Comparison of ENCODE assay signal across 10 cellular contexts in the genomic region with DNA sequence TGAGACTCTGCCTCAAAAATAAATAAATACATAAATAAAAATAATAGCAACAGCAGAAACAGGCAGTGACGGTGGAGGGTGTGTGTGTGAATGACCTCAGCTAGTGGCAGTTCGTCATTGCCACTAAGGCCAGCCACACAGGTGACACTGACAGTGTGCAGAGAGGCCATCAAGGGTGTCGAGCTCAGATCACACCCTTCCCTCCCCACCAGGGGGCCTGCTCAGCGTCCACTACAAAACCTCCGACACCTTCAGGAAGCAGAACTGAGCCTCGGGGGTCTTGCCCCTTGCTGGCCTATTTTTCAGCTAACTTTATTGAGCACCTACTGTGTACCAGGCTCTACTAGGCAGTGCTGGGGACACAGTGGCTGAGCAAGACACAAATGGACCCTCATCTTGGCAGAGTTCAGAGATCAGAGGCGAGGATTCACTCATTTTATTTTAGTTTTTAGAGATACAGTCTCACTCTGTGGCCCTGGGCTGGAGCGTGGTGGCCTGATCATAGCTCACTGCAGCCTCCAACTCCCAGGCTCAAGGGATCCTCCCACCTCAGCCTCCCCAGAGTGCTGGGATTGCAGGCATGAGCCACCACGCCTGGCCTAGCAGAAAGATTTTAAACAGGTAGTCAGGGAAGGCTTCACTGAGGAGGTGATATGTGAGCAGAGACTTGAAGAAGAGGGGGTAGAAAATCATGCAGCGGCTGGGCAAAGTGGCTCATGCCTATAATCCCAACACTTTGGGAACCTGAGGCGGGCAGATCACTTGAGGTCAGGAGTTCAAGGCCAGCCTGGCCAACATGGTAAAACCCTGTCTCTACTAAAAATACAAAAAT. TPM values are rescaled to one million over a fixed set of nuclear protein-coding genes. Genes with fewer than 3 reads are reported as not detected.
DNase-seq lines count a peak whose midpoint lies in the region; ATAC-seq, FAIRE-seq and TF ChIP-seq lines count a peak whose summit lies in the region.
"Had no signal": no experiment of that assay in that cellular context is flagged by ENCODE, and none has a peak within 500 bp of the region (broad histone marks: within the 10 kb centered on the region; RNA-seq: fewer than 3 reads in every experiment).

No MANE protein-coding gene starts in this region.

- H3K27ac Mint-ChIP-seq in CD14-positive monocyte, result peak overlapping the region in 1 of 7 donors; percentile 70
- no peak overlapping the region for H3K27ac Mint-ChIP-seq in activated CD4-positive, alpha-beta memory T cell treated with anti-CD3 and anti-CD28 coated beads, Interleukin-2, amount 10 ng/mL, durations not matched to agents 7 days and 5 days

- no peak for FAIRE-seq in H54 (lab: Jason Lieb, UNC)

- H3K36me3 Mint-ChIP-seq in CD14-positive monocyte, result no peaks in the 10 kb centered on the region
- H3K36me3 Mint-ChIP-seq in activated CD4-positive, alpha-beta memory T cell treated with anti-CD3 and anti-CD28 coated beads, Interleukin-2, amount 10 ng/mL, durations not matched to agents 7 days and 5 days (ENCODE audit: low read depth), result no peaks in the 10 kb centered on the region

- H3K27ac ChIP-seq in HCT116 (ENCODE audit: low read depth, low read length), result no peak overlapping the region

- TF ChIP-seq RAD21 in HCT116 (IDR thresholded peaks at IDR 0.05; ENCODE audit: low read depth), result no peak

- intact Hi-C loops in CD14-positive monocyte (cut with micrococcal nuclease) (no loop called here), HCT116 (cut with micrococcal nuclease) (no loop called here)

- no peak for TF ChIP-seq POLR2A in HCT116 (IDR thresholded peaks at IDR 0.05; ENCODE audit: borderline replicate concordance, extremely low read depth, insufficient read depth, insufficient read length)
- TF ChIP-seq POLR2A in H54 (IDR thresholded peaks at IDR 0.05; ENCODE audit: low read depth, low read length), result no peak

- POLR2A ChIA-PET in HCT116 (lab: Charles Lee), result interaction anchor here (0.8 kb wide), 1 partner anchor 8 kb away, joined by 3 read pairs; no protein-coding TSS in a partner anchor
- POLR2A ChIA-PET in activated CD4-positive, alpha-beta memory T cell treated with anti-CD3 and anti-CD28 coated beads, Interleukin-2, amount 10 ng/mL, durations not matched to agents 7 days and 5 days (lab: Charles Lee), result no interaction called here

- H3K9me2 ChIP-seq in HCT116 (ENCODE audit: insufficient read depth), result no peaks in the 10 kb centered on the region

- peak; percentile 74 for DNase-seq in CD14-positive monocyte (ENCODE audit: low spot score)
- DNase-seq in HCT116 (ENCODE audit: low read depth, low spot score), result no peak
- peak; percentile 27 for DNase-seq in activated CD4-positive, alpha-beta memory T cell treated with anti-CD3 and anti-CD28 coated beads, Interleukin-2, amount 10 ng/mL, durations not matched to agents 7 days and 5 days
- DNase-seq in left lobe of liver (ENCODE audit: low spot score), result no peak
- DNase-seq in H54 (ENCODE audit: insufficient read length, low spot score), result no peak
- DNase-seq: amniotic stem cell, NCI-H524 treated with DMSO at 0.1 percent for 48 hours had no signal

- H3K9me3 Mint-ChIP-seq in CD14-positive monocyte, result peaks cover 0 to 8% (median 0%) of the 10 kb centered on the region in 7 donors
- H3K9me3 Mint-ChIP-seq in activated CD4-positive, alpha-beta memory T cell treated with anti-CD3 and anti-CD28 coated beads, Interleukin-2, amount 10 ng/mL, durations not matched to agents 7 days and 5 days, result no peaks in the 10 kb centered on the region

- RAD21 ChIA-PET in HCT116 (lab: Charles Lee; ENCODE audit: low non-redundant PET in 1 of 2, low total read pairs in 2 of 2, uncharacterized antibody in 2 of 2, unreplicated experiment in 2 of 2), result interaction anchor here in 1 of 2 experiments (0.5 kb wide), 1 partner anchor 49 kb away, joined by 13 read pairs; a partner anchor contains a TSS

- no peak overlapping the region for H3K9ac ChIP-seq in HCT116 (ENCODE audit: low read length)

- TF ChIP-seq CTCF in CD14-positive monocyte (IDR thresholded peaks at IDR 0.05), result peak; percentile 73
- TF ChIP-seq CTCF in HCT116 (IDR thresholded peaks at IDR 0.05 in 2 of 3, conservative IDR thresholded peaks at IDR 0.05 in 1 of 3; ENCODE audit: borderline replicate concordance in 1 of 3, insufficient read depth in 1 of 3, low read depth in 2 of 3, low read length in 2 of 3), result peak; percentile 57 to 74 (median 64); a peak in 5 of 6 replicates

- H4K20me1 ChIP-seq in HCT116 (ENCODE audit: insufficient read depth), result no peaks in the 10 kb centered on the region

- H3K36me3 ChIP-seq in HCT116 (ENCODE audit: control insufficient read depth in 1 of 2, insufficient read depth in 2 of 2, low read length in 2 of 2), result no peaks in the 10 kb centered on the region

- no peaks in the 10 kb centered on the region for H3K9me3 ChIP-seq in HCT116 (ENCODE audit: control insufficient read depth in 1 of 2, insufficient read depth in 1 of 2, low read depth in 1 of 2, low read length in 2 of 2)

- peak overlapping the region; percentile 31; the same call in 1 of the 2 replicates for H3K4me2 ChIP-seq in HCT116 (ENCODE audit: low read length)

- no peak overlapping the region for H2AFZ ChIP-seq in HCT116 (ENCODE audit: low read depth, low read length, poor library complexity, severe bottlenecking)

- H3K4me1 ChIP-seq in HCT116 (ENCODE audit: control insufficient read depth in 1 of 2, insufficient read depth in 2 of 2, low read length in 2 of 2), result peaks cover 11 to 25% of the 10 kb centered on the region in 2 experiments; a peak in 3 of 4 replicates

- H3K4me3 ChIP-seq in HCT116 (replicated peaks in 1 of 2; ENCODE audit: low read depth in 1 of 2, low read length in 2 of 2), result no peak overlapping the region

- no TSS peak for BruUV-seq in HCT116 (replicated peaks; lab: Mats Ljungman, UMichigan)

- peak overlapping the region in 1 of 2 donors; percentile 62 for H3K4me3 Mint-ChIP-seq in CD14-positive monocyte
- H3K4me3 Mint-ChIP-seq in activated CD4-positive, alpha-beta memory T cell treated with anti-CD3 and anti-CD28 coated beads, Interleukin-2, amount 10 ng/mL, durations not matched to agents 7 days and 5 days, result no peak overlapping the region

- peaks cover 13% of the 10 kb centered on the region for H3K4me1 Mint-ChIP-seq in CD14-positive monocyte
- no peaks in the 10 kb centered on the region for H3K4me1 Mint-ChIP-seq in activated CD4-positive, alpha-beta memory T cell treated with anti-CD3 and anti-CD28 coated beads, Interleukin-2, amount 10 ng/mL, durations not matched to agents 7 days and 5 days

- H3K79me2 ChIP-seq in HCT116 (ENCODE audit: insufficient read depth, low read length), result no peaks in the 10 kb centered on the region

- peaks cover 51 to 68% (median 57%) of the 10 kb centered on the region in 3 donors for H3K27me3 Mint-ChIP-seq in CD14-positive monocyte (ENCODE audit: low read depth in 3 of 3)
- peaks cover 36% of the 10 kb centered on the region for H3K27me3 Mint-ChIP-seq in activated CD4-positive, alpha-beta memory T cell treated with anti-CD3 and anti-CD28 coated beads, Interleukin-2, amount 10 ng/mL, durations not matched to agents 7 days and 5 days

- H3K27me3 ChIP-seq in HCT116 (ENCODE audit: insufficient read depth, low read length), result no peaks in the 10 kb centered on the region

- CTCF ChIA-PET in HCT116 (lab: Charles Lee), result interaction anchor here (0.6 to 2.0 kb wide), 10 partner anchors 8 to 65 kb away, joined by 3 to 15 read pairs (median 4); no protein-coding TSS in a partner anchor
- CTCF ChIA-PET in activated CD4-positive, alpha-beta memory T cell treated with anti-CD3 and anti-CD28 coated beads, Interleukin-2, amount 10 ng/mL, durations not matched to agents 7 days and 5 days (lab: Charles Lee), result interaction anchor here (1.0 to 2.0 kb wide), 4 partner anchors 14 to 47 kb away, joined by 3 to 7 read pairs (median 4); no protein-coding TSS in a partner anchor

- ATAC-seq in HCT116 (peak; percentile 90), left lobe of liver (peak; percentile 88), GM18861 (IDR thresholded peaks at IDR 0.05; ENCODE audit: unreplicated experiment) (no peak), HG02840 (IDR thresholded peaks at IDR 0.05; ENCODE audit: low FRiP score, unreplicated experiment) (no peak), GM18867 (IDR thresholded peaks at IDR 0.05; ENCODE audit: unreplicated experiment) (no peak)

TF ChIP-seq in HCT116, 20 proteins besides CTCF, POLR2A, EP300 and RAD21:
- TF ChIP-seq TCF7L2 (IDR thresholded peaks at IDR 0.05; ENCODE audit: borderline replicate concordance, extremely low read depth, insufficient read depth, insufficient read length) (peak; percentile 30), EGR1 (IDR thresholded peaks at IDR 0.05; ENCODE audit: low read depth) (no peak)
- TF ChIP-seq, protein P1, sequence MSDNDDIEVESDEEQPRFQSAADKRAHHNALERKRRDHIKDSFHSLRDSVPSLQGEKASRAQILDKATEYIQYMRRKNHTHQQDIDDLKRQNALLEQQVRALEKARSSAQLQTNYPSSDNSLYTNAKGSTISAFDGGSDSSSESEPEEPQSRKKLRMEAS (IDR thresholded peaks at IDR 0.05), result peak; percentile 27; the same call in 1 of the 2 replicates

RNA-seq across cellular contexts. Expression of a gene that starts 30.3 kb away (rescaled TPM):
- polyA plus RNA-seq in CD14-positive monocyte, result under 1 TPM; 0.12 to 0.87 TPM
- 58.4 TPM for total RNA-seq in HCT116 (2021; ENCODE audit: unreplicated experiment)
- 60.5 and 70.5 TPM in 2 replicates for polyA plus RNA-seq in HCT116 (2012)
- not detected for total RNA-seq in activated CD4-positive, alpha-beta memory T cell treated with anti-CD3 and anti-CD28 coated beads, Interleukin-2, amount 10 ng/mL, durations not matched to agents 7 days and 5 days
- 1.8 TPM for total RNA-seq in left lobe of liver

RNA-seq across cellular contexts. Expression of a gene that starts 49.5 kb away (rescaled TPM):
- polyA plus RNA-seq in CD14-positive monocyte, result 1 to 10 TPM; 1.8 to 3.9 TPM
- 22.2 TPM for total RNA-seq in HCT116 (2021; ENCODE audit: unreplicated experiment)
- 19.5 and 24.0 TPM in 2 replicates for polyA plus RNA-seq in HCT116 (2012)
- total RNA-seq in activated CD4-positive, alpha-beta memory T cell treated with anti-CD3 and anti-CD28 coated beads, Interleukin-2, amount 10 ng/mL, durations not matched to agents 7 days and 5 days, result 10 to 100 TPM; 18.4 to 18.6 TPM
- total RNA-seq in left lobe of liver, result 24.5 TPM

RNA-seq across cellular contexts. Expression of a gene that starts 50.0 kb away (rescaled TPM):
- 1 to 10 TPM; 5.5 to 9.6 TPM for polyA plus RNA-seq in CD14-positive monocyte
- total RNA-seq in HCT116 (2021; ENCODE audit: unreplicated experiment) (1.3 TPM), left lobe of liver (328 TPM)
- polyA plus RNA-seq in HCT116 (2012), result 0.72 and 0.83 TPM in 2 replicates
- total RNA-seq in activated CD4-positive, alpha-beta memory T cell treated with anti-CD3 and anti-CD28 coated beads, Interleukin-2, amount 10 ng/mL, durations not matched to agents 7 days and 5 days, result under 1 TPM; 0.15 to 0.18 TPM

RNA-seq across cellular contexts. Expression of a gene that starts 54.8 kb away (rescaled TPM):
- polyA plus RNA-seq in CD14-positive monocyte, result under 1 TPM; 0.28 to 0.58 TPM
- 8.1 TPM for total RNA-seq in HCT116 (2021; ENCODE audit: unreplicated experiment)
- polyA plus RNA-seq in HCT116 (2012), result 4.3 and 5.8 TPM in 2 replicates
- not detected for total RNA-seq in activated CD4-positive, alpha-beta memory T cell treated with anti-CD3 and anti-CD28 coated beads, Interleukin-2, amount 10 ng/mL, durations not matched to agents 7 days and 5 days
- total RNA-seq in left lobe of liver, result 136 TPM

Comparison
In these comparisons a context has a peak if more than half of its experiments do, and no peak if none do; other contexts are left out.
1. DNase-seq: peak in CD14-positive monocyte (single experiment) and activated CD4-positive, alpha-beta memory T cell treated with anti-CD3 and anti-CD28 coated beads, Interleukin-2, amount 10 ng/mL, durations not matched to agents 7 days and 5 days (single experiment); none in HCT116 (single experiment), left lobe of liver (single experiment) and H54 (single experiment).
2. ATAC-seq: peak in HCT116 (single experiment) and left lobe of liver (single experiment); none in GM18861 (single experiment), HG02840 (single experiment) and GM18867 (single experiment).
3. RNA of a gene that starts 30.3 kb away (total RNA-seq): 58.4 TPM in HCT116 (single experiment); 1.8 TPM in left lobe of liver (single experiment) and not detected in activated CD4-positive, alpha-beta memory T cell treated with anti-CD3 and anti-CD28 coated beads, Interleukin-2, amount 10 ng/mL, durations not matched to agents 7 days and 5 days; every median in the first group is over 10 times any median in the second.
4. RNA of a gene that starts 50.0 kb away (total RNA-seq): 328 TPM in left lobe of liver (single experiment); 1.3 TPM in HCT116 (single experiment) and 0.15 to 0.18 TPM in activated CD4-positive, alpha-beta memory T cell treated with anti-CD3 and anti-CD28 coated beads, Interleukin-2, amount 10 ng/mL, durations not matched to agents 7 days and 5 days; every median in the first group is over 100 times any median in the second.